Comparison of ENCODE assay signal across 9 cellular contexts in genomic region chr18:63022429-63023022, GRCh38.
DNase-seq lines count a peak whose midpoint lies in the region; ATAC-seq and TF ChIP-seq lines count a peak whose summit lies in the region.
"Had no signal": no experiment of that assay in that cellular context is flagged by ENCODE, and none has a peak within 500 bp of the region (broad histone marks: within the 10 kb centered on the region; RNA-seq: fewer than 3 reads in every experiment).

No MANE protein-coding gene starts in this region.

- H4K20me1 ChIP-seq in hepatocyte (ENCODE audit: insufficient read depth, poor library complexity, severe bottlenecking) (no peaks in the 10 kb centered on the region), Karpas-422 (ENCODE audit: insufficient read depth, low read depth, low read length) (no peaks in the 10 kb centered on the region)

- H3K4me2 ChIP-seq in hepatocyte: no peak overlapping the region
- H3K4me2 ChIP-seq in Karpas-422 (ENCODE audit: low read depth, low read length, poor library complexity, severe bottlenecking): no peak overlapping the region

- H3K9me2 ChIP-seq in hepatocyte (replicated peaks; ENCODE audit: insufficient read depth) (no peaks in the 10 kb centered on the region), Karpas-422 (replicated peaks; ENCODE audit: insufficient read depth, low read length) (no peaks in the 10 kb centered on the region)

- no peak overlapping the region for H2AFZ ChIP-seq in hepatocyte
- H2AFZ ChIP-seq in Karpas-422 (ENCODE audit: low read length): no peak overlapping the region

- H3K4me1 ChIP-seq in hepatocyte (ENCODE audit: insufficient read depth) (no peaks in the 10 kb centered on the region), Karpas-422 (ENCODE audit: low read length) (no peaks in the 10 kb centered on the region)

- H3K9me3 ChIP-seq in hepatocyte (ENCODE audit: low read depth) (no peaks in the 10 kb centered on the region), Karpas-422 (ENCODE audit: low read length) (no peaks in the 10 kb centered on the region)

- H3K4me3 ChIP-seq in hepatocyte (no peak overlapping the region), Karpas-422 (ENCODE audit: low read length) (no peak overlapping the region)

- H3K27me3 ChIP-seq in hepatocyte: no peaks in the 10 kb centered on the region
- H3K27me3 ChIP-seq in Karpas-422 (ENCODE audit: low read length): no peaks in the 10 kb centered on the region

- WGBS in hepatocyte (ENCODE audit: low lambda C conversion rate, missing lambda C conversion rate): 67% methylated on average over 26 of the region's 26 CpGs

- H3K79me2 ChIP-seq in hepatocyte (no peaks in the 10 kb centered on the region), Karpas-422 (ENCODE audit: low read length) (no peaks in the 10 kb centered on the region)

- ATAC-seq in HG02852 (IDR thresholded peaks at IDR 0.05; ENCODE audit: unreplicated experiment) (no peak), HG03469 (IDR thresholded peaks at IDR 0.05; ENCODE audit: unreplicated experiment) (no peak), GM18858 (IDR thresholded peaks at IDR 0.05; ENCODE audit: unreplicated experiment) (no peak)

- TF ChIP-seq CTCF in VCaP (conservative IDR thresholded peaks at IDR 0.05): peak; percentile 40
- TF ChIP-seq CTCF in hepatocyte (IDR thresholded peaks at IDR 0.05; ENCODE audit: poor library complexity): peak; percentile 18

- in situ Hi-C loops in ACHN (cut with HindIII; ENCODE audit: low pct_ligation_motif_present, low pct_unique_long_range_greater_than_20kb, low sequenced_read_pairs): loop anchor here (25.0 kb wide), 1 partner anchor 315 kb away; no protein-coding TSS in a partner anchor

- H3K36me3 ChIP-seq in hepatocyte (replicated peaks; ENCODE audit: insufficient read depth, low read depth): no peaks in the 10 kb centered on the region
- no peaks in the 10 kb centered on the region for H3K36me3 ChIP-seq in Karpas-422 (ENCODE audit: insufficient read depth, low read length)

- DNase-seq in ACHN (peak; percentile 2), ELF-1 (ENCODE audit: low read depth, low spot score) (peak; percentile 68), hepatocyte (ENCODE audit: low spot score) (no peak), Karpas-422 (no peak)
- DNase-seq: NCI-H2081 treated with DMSO at 0.1 percent for 48 hours had no signal

- no peak overlapping the region for H3K9ac ChIP-seq in Karpas-422 (ENCODE audit: low read length)

- H3K27ac ChIP-seq in VCaP: no peak overlapping the region
- no peak overlapping the region for H3K27ac ChIP-seq in hepatocyte
- no peak overlapping the region for H3K27ac ChIP-seq in Karpas-422 (ENCODE audit: low read length)

Comparison
In these comparisons a context has a peak if more than half of its experiments do, and no peak if none do; other contexts are left out.
1. DNase-seq: peak in ACHN (single experiment) and ELF-1 (single experiment); none in hepatocyte (single experiment) and Karpas-422 (single experiment).